Comparison of ENCODE assay signal across 17 cellular contexts in the genomic region with DNA sequence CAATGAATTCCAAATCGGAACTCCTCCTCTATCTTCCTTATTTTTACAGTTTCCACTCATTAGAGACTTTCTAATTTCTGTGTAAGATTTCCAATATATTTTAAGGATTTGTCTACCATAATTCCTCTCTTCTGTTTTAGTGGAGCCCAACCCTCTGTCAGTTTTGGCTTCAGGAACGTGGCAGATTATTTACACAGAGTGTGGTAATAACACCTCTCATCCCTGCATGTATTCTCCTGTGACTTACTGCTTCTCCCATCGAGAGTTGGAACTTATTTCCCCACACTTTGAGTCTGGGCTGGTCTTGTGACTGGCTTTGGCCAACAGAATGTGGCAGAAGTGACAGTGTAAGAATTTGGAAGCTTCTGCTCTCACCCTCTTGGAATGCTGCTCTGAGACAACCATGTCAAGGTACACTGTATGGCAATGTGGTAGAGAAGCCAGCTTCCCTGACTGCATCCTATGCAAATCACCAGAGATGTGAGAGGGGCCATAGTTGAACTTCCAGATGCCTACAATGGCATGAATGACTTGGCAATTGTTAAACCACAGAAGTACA.
A peak's percentile ranks its signal among the peaks of the same experiment; 100 is the strongest.
DNase-seq lines count a peak whose midpoint lies in the region; ATAC-seq and TF ChIP-seq lines count a peak whose summit lies in the region.
"Had no signal": no experiment of that assay in that cellular context is flagged by ENCODE, and none has a peak within 500 bp of the region (broad histone marks: within the 10 kb centered on the region; RNA-seq: fewer than 3 reads in every experiment).

No MANE protein-coding gene starts in this region.

- TF ChIP-seq CTCF in PC-9 (conservative IDR thresholded peaks at IDR 0.05) (no peak), parathyroid adenoma (IDR thresholded peaks at IDR 0.05) (no peak)

- H4K20me1 ChIP-seq in PC-9 (ENCODE audit: insufficient read depth): no peaks in the 10 kb centered on the region
- H4K20me1 ChIP-seq: BLaER1 treated with 17β-estradiol and CSF1 and Interleukin-3, amounts not matched to agents 10 nM and 100 nM had no signal

- no peak overlapping the region for H3K27ac ChIP-seq in PC-9
- no peak overlapping the region for H3K27ac ChIP-seq in parathyroid adenoma
- H3K27ac ChIP-seq: BLaER1 treated with 17β-estradiol and CSF1 and Interleukin-3, amounts not matched to agents 10 nM and 100 nM; SJCRH30 had no signal

- no peaks in the 10 kb centered on the region for H3K36me3 ChIP-seq in PC-9 (ENCODE audit: low read depth)
- H3K36me3 ChIP-seq in parathyroid adenoma (ENCODE audit: control insufficient read depth, insufficient read depth, low read length): no peaks in the 10 kb centered on the region
- H3K36me3 ChIP-seq: BLaER1 treated with 17β-estradiol and CSF1 and Interleukin-3, amounts not matched to agents 10 nM and 100 nM; SJCRH30 had no signal

- H3K27me3 ChIP-seq in PC-9 (ENCODE audit: insufficient read depth, low read depth) (no peaks in the 10 kb centered on the region), parathyroid adenoma (ENCODE audit: control insufficient read depth, insufficient read depth, low read length) (no peaks in the 10 kb centered on the region)
- H3K27me3 ChIP-seq: BLaER1 treated with 17β-estradiol and CSF1 and Interleukin-3, amounts not matched to agents 10 nM and 100 nM had no signal

- 0 out of 2 replicates have a peak, but pooled peaks cover 4% of the 10 kb centered on the region for H3K9me2 ChIP-seq in PC-9 (ENCODE audit: insufficient read depth)

- BruUV-seq in PC-9 (replicated peaks; lab: Mats Ljungman, UMichigan): no TSS peak

- H3K9ac ChIP-seq in parathyroid adenoma: no peak overlapping the region
- H3K9ac ChIP-seq: BLaER1 treated with 17β-estradiol and CSF1 and Interleukin-3, amounts not matched to agents 10 nM and 100 nM had no signal

- peak overlapping the region; percentile 27; the same call in 1 of the 2 replicates for H2AFZ ChIP-seq in PC-9
- peak overlapping the region; percentile 10 for H2AFZ ChIP-seq in parathyroid adenoma

- H3K4me2 ChIP-seq in PC-9 (no peak overlapping the region), parathyroid adenoma (ENCODE audit: low read length) (no peak overlapping the region)
- H3K4me2 ChIP-seq: BLaER1 treated with 17β-estradiol and CSF1 and Interleukin-3, amounts not matched to agents 10 nM and 100 nM had no signal

- CTCF ChIA-PET in PC-9 (lab: Charles Lee): no interaction called here

- intact Hi-C loops in PC-9 (cut with micrococcal nuclease; ENCODE audit: unreplicated experiment): no loop called here

- ATAC-seq in HG02798 (IDR thresholded peaks at IDR 0.05; ENCODE audit: poor library complexity, unreplicated experiment): no peak

- DNase-seq in ELF-1 (ENCODE audit: low read depth, low spot score) (peak; percentile 6), PC-9 (no peak), fibroblast of gingiva (ENCODE audit: low read depth) (peak; percentile 49), A172 (ENCODE audit: low spot score) (no peak), DMS153 (lab: John Stamatoyannopoulos, UW) (no peak)
- DNase-seq: Caco-2; CD4-positive, alpha-beta memory T cell; Karpas-422; MV-4-11; NCI-H1105 treated with DMSO at 0.1 percent for 48 hours; NCI-H2081; NCI-H446; NCI-H774; SJCRH30 had no signal

- H3K4me1 ChIP-seq in PC-9 (replicated peaks; ENCODE audit: insufficient read depth) (no peaks in the 10 kb centered on the region; the same call in 1 of the 2 replicates), parathyroid adenoma (peaks cover 4% of the 10 kb centered on the region)
- H3K4me1 ChIP-seq: BLaER1 treated with 17β-estradiol and CSF1 and Interleukin-3, amounts not matched to agents 10 nM and 100 nM; SJCRH30 had no signal

- H3K4me3 ChIP-seq in PC-9 (no peak overlapping the region), parathyroid adenoma (ENCODE audit: low read depth, low read length) (no peak overlapping the region)
- H3K4me3 ChIP-seq: BLaER1 treated with 17β-estradiol and CSF1 and Interleukin-3, amounts not matched to agents 10 nM and 100 nM; SJCRH30 had no signal

- POLR2A ChIA-PET in PC-9 (lab: Charles Lee; ENCODE audit: unreplicated experiment): no interaction called here

- no peaks in the 10 kb centered on the region for H3K79me2 ChIP-seq in PC-9 (ENCODE audit: low read depth)
- H3K79me2 ChIP-seq in parathyroid adenoma: no peaks in the 10 kb centered on the region

- no peaks in the 10 kb centered on the region for H3K9me3 ChIP-seq in PC-9 (ENCODE audit: insufficient read depth, low read depth)
- H3K9me3 ChIP-seq in parathyroid adenoma (ENCODE audit: control insufficient read depth, low read length): no peaks in the 10 kb centered on the region
- H3K9me3 ChIP-seq: BLaER1 treated with 17β-estradiol and CSF1 and Interleukin-3, amounts not matched to agents 10 nM and 100 nM; Caco-2; SJCRH30 had no signal

- no peaks in the 10 kb centered on the region for H3F3A ChIP-seq in PC-9 (ENCODE audit: insufficient read depth, low read depth)

Comparison
In these comparisons a context has a peak if more than half of its experiments do, and no peak if none do; other contexts are left out.
1. DNase-seq: peak in ELF-1 (single experiment) and fibroblast of gingiva (single experiment); none in PC-9 (0 of 2), A172 (single experiment) and DMS153 (single experiment).